Comparison of ENCODE assay signal across 14 cellular contexts in genomic region chr12:124542021-124542941, GRCh38. TPM values are rescaled to one million over a fixed set of nuclear protein-coding genes. Genes with fewer than 3 reads are reported as not detected.
DNase-seq lines count a peak whose midpoint lies in the region; ATAC-seq lines count a peak whose summit lies in the region.
"Had no signal": no experiment of that assay in that cellular context is flagged by ENCODE, and none has a peak within 500 bp of the region (broad histone marks: within the 10 kb centered on the region; RNA-seq: fewer than 3 reads in every experiment).

No MANE protein-coding gene starts in this region.

- H3K36me3 Mint-ChIP-seq in IgD-negative memory B cell = no peaks in the 10 kb centered on the region
- peaks cover 3% of the 10 kb centered on the region for H3K36me3 Mint-ChIP-seq in effector memory CD8-positive, alpha-beta T cell (ENCODE audit: insufficient read depth)

- H3K27me3 Mint-ChIP-seq in IgD-negative memory B cell = no peaks in the 10 kb centered on the region
- no peaks in the 10 kb centered on the region for H3K27me3 Mint-ChIP-seq in effector memory CD8-positive, alpha-beta T cell
- H3K27me3 Mint-ChIP-seq: activated CD4-positive, alpha-beta T cell treated with anti-CD3 and anti-CD28 coated beads, Interleukin-2, amount 10 ng/mL, durations not matched to agents 7 days and 5 days had no signal

- 91 to 92% methylated on average over 28 of the region's 28 CpGs for WGBS in ectodermal cell, 2 experiments

- intact Hi-C loops in sciatic nerve (cut with DNase I) = no loop called here

- peak in 2 of 3 experiments; percentile 27 to 64 for DNase-seq in NCI-H1417 (lab: John Stamatoyannopoulos, UW)
- no peak for DNase-seq in NCI-H1417 treated with DMSO at 0.1 percent for 48 hours (lab: John Stamatoyannopoulos, UW)
- DNase-seq in sciatic nerve (ENCODE audit: low spot score) = no peak
- no peak for DNase-seq in effector memory CD8-positive, alpha-beta T cell
- no peak for DNase-seq in hepatic stellate cell (ENCODE audit: low spot score)
- DNase-seq: 8988T, amniotic stem cell, foreskin fibroblast, Kasumi-1, testis had no signal

- no peaks in the 10 kb centered on the region for H3K9me3 Mint-ChIP-seq in IgD-negative memory B cell
- no peaks in the 10 kb centered on the region for H3K9me3 Mint-ChIP-seq in effector memory CD8-positive, alpha-beta T cell
- H3K9me3 Mint-ChIP-seq: activated CD4-positive, alpha-beta T cell treated with anti-CD3 and anti-CD28 coated beads, Interleukin-2, amount 10 ng/mL, durations not matched to agents 7 days and 5 days had no signal

- H3K4me3 ChIP-seq in ectodermal cell (ENCODE audit: insufficient read depth, low read depth, low read length) = no peak overlapping the region
- H3K4me3 ChIP-seq: testis had no signal

- H3K4me1 ChIP-seq in ectodermal cell (ENCODE audit: control insufficient read depth, insufficient read depth, low read length) = peaks cover 50% of the 10 kb centered on the region

- H3K9me3 ChIP-seq in ectodermal cell (ENCODE audit: control insufficient read depth, low read length) = no peaks in the 10 kb centered on the region
- H3K9me3 ChIP-seq: testis had no signal

- H3K4me3 Mint-ChIP-seq in IgD-negative memory B cell = peak overlapping the region in 1 of 4 donors; percentile 65
- H3K4me3 Mint-ChIP-seq in effector memory CD8-positive, alpha-beta T cell = no peak overlapping the region
- H3K4me3 Mint-ChIP-seq: activated CD4-positive, alpha-beta T cell treated with anti-CD3 and anti-CD28 coated beads, Interleukin-2, amount 10 ng/mL, durations not matched to agents 7 days and 5 days had no signal

- ATAC-seq in sciatic nerve = peak; percentile 4
- no peak for ATAC-seq in HG03280 (IDR thresholded peaks at IDR 0.05; ENCODE audit: unreplicated experiment)
- ATAC-seq in effector memory CD8-positive, alpha-beta T cell (replicated peaks) = no peak

- peak overlapping the region in 2 of 3 donors; percentile 10 to 93 for H3K27ac Mint-ChIP-seq in IgD-negative memory B cell
- H3K27ac Mint-ChIP-seq in effector memory CD8-positive, alpha-beta T cell = no peak overlapping the region
- H3K27ac Mint-ChIP-seq: activated CD4-positive, alpha-beta T cell treated with anti-CD3 and anti-CD28 coated beads, Interleukin-2, amount 10 ng/mL, durations not matched to agents 7 days and 5 days had no signal

- no peaks in the 10 kb centered on the region for H3K27me3 ChIP-seq in ectodermal cell (ENCODE audit: control insufficient read depth, insufficient read depth, low read length, poor library complexity, severe bottlenecking)
- H3K27me3 ChIP-seq: testis had no signal

- no peaks in the 10 kb centered on the region for H3K36me3 ChIP-seq in ectodermal cell (ENCODE audit: control insufficient read depth, insufficient read depth, low read length)

- peaks cover 30 to 50% (median 31%) of the 10 kb centered on the region in 3 donors for H3K4me1 Mint-ChIP-seq in IgD-negative memory B cell
- H3K4me1 Mint-ChIP-seq in effector memory CD8-positive, alpha-beta T cell (ENCODE audit: low read depth in 2 of 2) = peaks cover 41 to 44% of the 10 kb centered on the region in 2 donors

- peak overlapping the region; percentile 36 for H3K27ac ChIP-seq in ectodermal cell (ENCODE audit: insufficient read depth, low read depth, low read length, poor library complexity, severe bottlenecking)
- H3K27ac ChIP-seq: testis had no signal

RNA-seq across cellular contexts. Expression of gene NCOR2, which starts 25.1 kb away (rescaled TPM):
- 9.9 TPM for polyA plus RNA-seq in IgD-negative memory B cell
- polyA plus RNA-seq in ectodermal cell (2013, experiment 1 of 4) = 119 TPM
- 111 TPM for polyA plus RNA-seq in ectodermal cell (2013, experiment 2 of 4)
- 112 TPM for polyA plus RNA-seq in ectodermal cell (2013, experiment 3 of 4)
- polyA plus RNA-seq in ectodermal cell (2013, experiment 4 of 4) = 113 TPM
- 345 TPM for total RNA-seq in sciatic nerve

Comparison
In these comparisons a context has a peak if more than half of its experiments do, and no peak if none do; other contexts are left out.
1. DNase-seq: peak in NCI-H1417 (2 of 3); none in NCI-H1417 treated with DMSO at 0.1 percent for 48 hours (single experiment), sciatic nerve (single experiment), effector memory CD8-positive, alpha-beta T cell (0 of 3) and hepatic stellate cell (single experiment).
2. H3K27ac Mint-ChIP-seq: peak in IgD-negative memory B cell (2 of 3); none in effector memory CD8-positive, alpha-beta T cell (0 of 2).